25 cellular contexts compared by ENCODE assay signal in the genomic region with DNA sequence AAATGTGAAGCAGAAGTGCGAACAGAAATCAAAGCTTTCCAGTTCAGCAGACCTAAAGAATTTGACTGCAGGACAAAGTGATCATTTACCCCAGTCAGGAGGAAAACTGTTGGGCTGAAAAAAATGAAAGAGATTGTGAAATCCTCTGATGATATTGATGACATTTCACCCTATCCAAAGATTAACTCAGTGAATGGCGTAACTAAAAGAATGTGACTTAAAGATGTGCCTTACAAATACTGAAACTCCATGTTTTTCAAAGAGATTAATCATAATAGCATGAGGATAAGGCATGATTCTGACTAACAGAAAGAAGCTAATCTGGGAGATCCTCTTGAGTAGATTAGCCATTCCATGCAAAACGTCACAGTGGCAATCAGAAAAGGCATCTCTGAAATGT.
A peak's percentile ranks its signal among the peaks of the same experiment; 100 is the strongest.
DNase-seq lines count a peak whose midpoint lies in the region; ATAC-seq and TF ChIP-seq lines count a peak whose summit lies in the region.
"Had no signal": no experiment of that assay in that cellular context is flagged by ENCODE, and none has a peak within 500 bp of the region (broad histone marks: within the 10 kb centered on the region; RNA-seq: fewer than 3 reads in every experiment).

No MANE protein-coding gene starts in this region.

- no peak overlapping the region for H3K27ac Mint-ChIP-seq in activated CD4-positive, alpha-beta T cell treated with anti-CD3 and anti-CD28 coated beads for 36 hours
- no peak overlapping the region for H3K27ac Mint-ChIP-seq in activated CD4-positive, alpha-beta T cell treated with anti-CD3 and anti-CD28 coated beads, Interleukin-2, amount 10 ng/mL, durations not matched to agents 24 days and 14 days
- H3K27ac Mint-ChIP-seq: activated naive CD8-positive, alpha-beta T cell treated with anti-CD3 and anti-CD28 coated beads, Interleukin-2, amount 10 ng/mL, durations not matched to agents 7 days and 5 days; immature natural killer cell had no signal

- CTCF ChIA-PET in activated CD4-positive, alpha-beta T cell treated with anti-CD3 and anti-CD28 coated beads for 36 hours (lab: Charles Lee) = interaction anchor here (1.1 kb wide), 1 partner anchor 9 kb away, joined by 4 read pairs; no protein-coding TSS in a partner anchor

- no peaks in the 10 kb centered on the region for H3K9me3 Mint-ChIP-seq in activated CD4-positive, alpha-beta T cell treated with anti-CD3 and anti-CD28 coated beads for 36 hours (ENCODE audit: low read depth)
- peaks cover 23% of the 10 kb centered on the region for H3K9me3 Mint-ChIP-seq in activated CD4-positive, alpha-beta T cell treated with anti-CD3 and anti-CD28 coated beads, Interleukin-2, amount 10 ng/mL, durations not matched to agents 24 days and 14 days
- H3K9me3 Mint-ChIP-seq: immature natural killer cell had no signal

- peaks cover 3% of the 10 kb centered on the region for H3K27me3 Mint-ChIP-seq in activated CD4-positive, alpha-beta T cell treated with anti-CD3 and anti-CD28 coated beads for 36 hours
- H3K27me3 Mint-ChIP-seq in activated CD4-positive, alpha-beta T cell treated with anti-CD3 and anti-CD28 coated beads, Interleukin-2, amount 10 ng/mL, durations not matched to agents 24 days and 14 days = no peaks in the 10 kb centered on the region

- no peak for DNase-seq in activated CD4-positive, alpha-beta T cell treated with anti-CD3 and anti-CD28 coated beads for 36 hours
- no peak for DNase-seq in activated CD4-positive, alpha-beta T cell treated with anti-CD3 and anti-CD28 coated beads, Interleukin-2, amount 10 ng/mL, durations not matched to agents 24 days and 14 days
- DNase-seq in choroid plexus epithelial cell (ENCODE audit: low read depth) = peak; percentile 60
- no peak for DNase-seq in left lobe of liver (ENCODE audit: low spot score)
- no peak for DNase-seq in stimulated activated naive CD4-positive, alpha-beta T cell treated with Interleukin-2 at 50 U/mL for 16 hours (lab: John Stamatoyannopoulos, UW)
- DNase-seq in GF-D8 (lab: John Stamatoyannopoulos, UW) = no peak
- DNase-seq in midbrain (lab: John Stamatoyannopoulos, UW) = no peak
- DNase-seq: activated CD4-positive, alpha-beta T cell treated with anti-CD3 and anti-CD28 coated beads for 1 hour; activated naive CD8-positive, alpha-beta T cell treated with anti-CD3 and anti-CD28 coated beads, Interleukin-2, amount 10 ng/mL, durations not matched to agents 7 days and 5 days; DMS 273 treated with DMSO at 0.1 percent for 48 hours; dorsolateral prefrontal cortex; GDM1; immature natural killer cell; lower lobe of right lung; NCI-H1694 treated with DMSO at 0.1 percent for 48 hours; NCI-H226; NK-92 treated with Interleukin-12 subunit alpha and Interleukin-12 subunit beta, amount 100 ng/mL, for 24 hours; RPMI8226; sigmoid colon; stimulated activated naive CD8-positive, alpha-beta T cell treated with anti-CD3 and anti-CD28 coated beads, Interleukin-15, Interleukin-2, amounts not matched to agents 100 U/mL and 50 U/mL, for 24 hours; upper lobe of right lung had no signal

- TF ChIP-seq CTCF in choroid plexus epithelial cell (conservative IDR thresholded peaks at IDR 0.05; ENCODE audit: low read depth, low read length) = no peak

- peaks cover 15% of the 10 kb centered on the region for H3K4me1 Mint-ChIP-seq in activated CD4-positive, alpha-beta T cell treated with anti-CD3 and anti-CD28 coated beads for 36 hours
- H3K4me1 Mint-ChIP-seq in activated CD4-positive, alpha-beta T cell treated with anti-CD3 and anti-CD28 coated beads, Interleukin-2, amount 10 ng/mL, durations not matched to agents 24 days and 14 days = peaks cover 3% of the 10 kb centered on the region
- H3K4me1 Mint-ChIP-seq: immature natural killer cell had no signal

- no peak overlapping the region for H3K4me3 Mint-ChIP-seq in activated CD4-positive, alpha-beta T cell treated with anti-CD3 and anti-CD28 coated beads for 36 hours
- H3K4me3 Mint-ChIP-seq in activated CD4-positive, alpha-beta T cell treated with anti-CD3 and anti-CD28 coated beads, Interleukin-2, amount 10 ng/mL, durations not matched to agents 24 days and 14 days = no peak overlapping the region
- H3K4me3 Mint-ChIP-seq: activated naive CD8-positive, alpha-beta T cell treated with anti-CD3 and anti-CD28 coated beads, Interleukin-2, amount 10 ng/mL, durations not matched to agents 7 days and 5 days; immature natural killer cell had no signal

- peak; percentile 38 for ATAC-seq in activated CD4-positive, alpha-beta T cell treated with anti-CD3 and anti-CD28 coated beads for 36 hours
- ATAC-seq in left lobe of liver (peak; percentile 74), GM19351 (IDR thresholded peaks at IDR 0.05; ENCODE audit: unreplicated experiment) (no peak)
- ATAC-seq: GM12878; lower lobe of right lung; SK-N-SH treated with all-trans-retinoic acid at 6 μM for 48 hours; stimulated activated naive CD8-positive, alpha-beta T cell treated with anti-CD3 and anti-CD28 coated beads, Interleukin-15, Interleukin-2, amounts not matched to agents 100 U/mL and 50 U/mL, for 24 hours; upper lobe of right lung had no signal

- intact Hi-C loops in activated CD4-positive, alpha-beta T cell treated with anti-CD3 and anti-CD28 coated beads for 36 hours (cut with DNase I, micrococcal nuclease) = no loop called here
- intact Hi-C loops in activated CD4-positive, alpha-beta T cell treated with anti-CD3 and anti-CD28 coated beads, Interleukin-2, amount 10 ng/mL, durations not matched to agents 24 days and 14 days (cut with micrococcal nuclease) = no loop called here

- H3K4me3 ChIP-seq in choroid plexus epithelial cell (ENCODE audit: low read depth, low read length) = no peak overlapping the region
- H3K4me3 ChIP-seq: cardiac muscle cell, dorsolateral prefrontal cortex, GM12878, lower lobe of right lung, sigmoid colon, upper lobe of right lung had no signal

- POLR2A ChIA-PET in activated CD4-positive, alpha-beta T cell treated with anti-CD3 and anti-CD28 coated beads for 36 hours (lab: Charles Lee) = no interaction called here

- H3K36me3 Mint-ChIP-seq in activated CD4-positive, alpha-beta T cell treated with anti-CD3 and anti-CD28 coated beads for 36 hours (ENCODE audit: low read depth) = no peaks in the 10 kb centered on the region
- H3K36me3 Mint-ChIP-seq in activated CD4-positive, alpha-beta T cell treated with anti-CD3 and anti-CD28 coated beads, Interleukin-2, amount 10 ng/mL, durations not matched to agents 24 days and 14 days (ENCODE audit: low read depth) = peaks cover 2% of the 10 kb centered on the region
- H3K36me3 Mint-ChIP-seq: immature natural killer cell had no signal
